ENCODE assay signal across 16 cellular contexts in genomic region chr5:1323803-1324173, GRCh38. TPM values are rescaled to one million over a fixed set of nuclear protein-coding genes. Genes with fewer than 3 reads are reported as not detected.
DNase-seq lines count a peak whose midpoint lies in the region; ATAC-seq and TF ChIP-seq lines count a peak whose summit lies in the region.
"Had no signal": no experiment of that assay in that cellular context is flagged by ENCODE, and none has a peak within 500 bp of the region (broad histone marks: within the 10 kb centered on the region; RNA-seq: fewer than 3 reads in every experiment).

No MANE protein-coding gene starts in this region.

- H3K27ac ChIP-seq in heart left ventricle (no peak overlapping the region), KOPT-K1 (ENCODE audit: low read depth, low read length, poor library complexity, severe bottlenecking) (peak overlapping the region; percentile 48), coronary artery (no peak overlapping the region)

- H3K4me3 ChIP-seq in heart left ventricle (no peak overlapping the region), coronary artery (no peak overlapping the region)
- H3K4me3 ChIP-seq: GM23338 had no signal

- peaks cover 7% of the 10 kb centered on the region for H3K9me3 Mint-ChIP-seq in type B pancreatic cell
- H3K9me3 Mint-ChIP-seq: GM23338 had no signal

- H3K27me3 Mint-ChIP-seq in type B pancreatic cell: no peaks in the 10 kb centered on the region

- peaks cover 5% of the 10 kb centered on the region for H3K4me1 Mint-ChIP-seq in type B pancreatic cell (ENCODE audit: unreplicated experiment)

- peaks cover 22% of the 10 kb centered on the region for H3K36me3 Mint-ChIP-seq in type B pancreatic cell

- H3K27me3 ChIP-seq in heart left ventricle: no peaks in the 10 kb centered on the region

- no peak overlapping the region for H3K27ac Mint-ChIP-seq in type B pancreatic cell

- no peak for TF ChIP-seq POLR2A in heart left ventricle (IDR thresholded peaks at IDR 0.05)

- no peaks in the 10 kb centered on the region for H3K4me1 ChIP-seq in heart left ventricle

- intact Hi-C loops in cardiac septum (cut with DNase I) (no loop called here), heart left ventricle (cut with DNase I) (no loop called here)

- H3K4me3 Mint-ChIP-seq in type B pancreatic cell: no peak overlapping the region
- H3K4me3 Mint-ChIP-seq: GM23338 had no signal

- 94 to 97% (median 94%) methylated on average over 12 to 13 of the region's 13 CpGs for WGBS in heart left ventricle, 4 donors

- peak; percentile 50 for DNase-seq in cardiac septum (ENCODE audit: low spot score)
- no peak for DNase-seq in heart left ventricle
- DNase-seq in coronary artery (ENCODE audit: low spot score): peak; percentile 61
- peak; percentile 53 for DNase-seq in type B pancreatic cell (ENCODE audit: extremely low spot score, unreplicated experiment)
- DNase-seq in SW480 (ENCODE audit: low spot score): no peak
- no peak for DNase-seq in NCI-H1417 (lab: John Stamatoyannopoulos, UW)
- DNase-seq in RKO (ENCODE audit: low spot score): no peak
- DNase-seq: DMS79, NCI-H1048, NCI-H1694, NCI-H226, NCI-H524 treated with DMSO at 0.1 percent for 48 hours, SHP77 had no signal

- H3K9me3 ChIP-seq in heart left ventricle (no peaks in the 10 kb centered on the region), KOPT-K1 (ENCODE audit: insufficient read depth, low read length, poor library complexity, severe bottlenecking) (no peaks in the 10 kb centered on the region)

- no peak for TF ChIP-seq CTCF in heart left ventricle (IDR thresholded peaks at IDR 0.05)
- no peak for TF ChIP-seq CTCF in coronary artery (IDR thresholded peaks at IDR 0.05)
- TF ChIP-seq CTCF in type B pancreatic cell (conservative IDR thresholded peaks at IDR 0.05): no peak

- ATAC-seq in heart left ventricle: no peak
- ATAC-seq: SK-N-SH treated with all-trans-retinoic acid at 6 μM for 48 hours had no signal

- H3K36me3 ChIP-seq in heart left ventricle: peaks cover 0 to 75% (median 60%) of the 10 kb centered on the region in 9 donors
- peaks cover 95% of the 10 kb centered on the region for H3K36me3 ChIP-seq in KOPT-K1 (ENCODE audit: insufficient read depth, low read length)

RNA-seq across cellular contexts. Expression of gene CLPTM1L, which starts 21.1 kb away (rescaled TPM):
- total RNA-seq in cardiac septum: 42.6 TPM
- total RNA-seq in heart left ventricle: 10 to 100 TPM; 31.0 to 60.2 (median 39.4) TPM
- polyA plus RNA-seq in heart left ventricle: 10 to 100 TPM; 23.5 to 96.8 TPM
- 84.8 and 90.1 TPM in 2 replicates for total RNA-seq in type B pancreatic cell (ENCODE audit: low replicate concordance)

RNA-seq across cellular contexts. Expression of gene TERT, which starts 28.9 kb away (rescaled TPM):
- not detected for total RNA-seq in cardiac septum
- not detected for total RNA-seq in heart left ventricle
- polyA plus RNA-seq in heart left ventricle: not detected
- 1.7 and 2.4 TPM in 2 replicates for total RNA-seq in type B pancreatic cell (ENCODE audit: low replicate concordance)

Comparison
In these comparisons a context has a peak if more than half of its experiments do, and no peak if none do; other contexts are left out.
1. DNase-seq: peak in cardiac septum (single experiment), coronary artery (single experiment) and type B pancreatic cell (single experiment); none in heart left ventricle (0 of 5), SW480 (single experiment), NCI-H1417 (0 of 3) and RKO (single experiment).